In the genomic region with DNA sequence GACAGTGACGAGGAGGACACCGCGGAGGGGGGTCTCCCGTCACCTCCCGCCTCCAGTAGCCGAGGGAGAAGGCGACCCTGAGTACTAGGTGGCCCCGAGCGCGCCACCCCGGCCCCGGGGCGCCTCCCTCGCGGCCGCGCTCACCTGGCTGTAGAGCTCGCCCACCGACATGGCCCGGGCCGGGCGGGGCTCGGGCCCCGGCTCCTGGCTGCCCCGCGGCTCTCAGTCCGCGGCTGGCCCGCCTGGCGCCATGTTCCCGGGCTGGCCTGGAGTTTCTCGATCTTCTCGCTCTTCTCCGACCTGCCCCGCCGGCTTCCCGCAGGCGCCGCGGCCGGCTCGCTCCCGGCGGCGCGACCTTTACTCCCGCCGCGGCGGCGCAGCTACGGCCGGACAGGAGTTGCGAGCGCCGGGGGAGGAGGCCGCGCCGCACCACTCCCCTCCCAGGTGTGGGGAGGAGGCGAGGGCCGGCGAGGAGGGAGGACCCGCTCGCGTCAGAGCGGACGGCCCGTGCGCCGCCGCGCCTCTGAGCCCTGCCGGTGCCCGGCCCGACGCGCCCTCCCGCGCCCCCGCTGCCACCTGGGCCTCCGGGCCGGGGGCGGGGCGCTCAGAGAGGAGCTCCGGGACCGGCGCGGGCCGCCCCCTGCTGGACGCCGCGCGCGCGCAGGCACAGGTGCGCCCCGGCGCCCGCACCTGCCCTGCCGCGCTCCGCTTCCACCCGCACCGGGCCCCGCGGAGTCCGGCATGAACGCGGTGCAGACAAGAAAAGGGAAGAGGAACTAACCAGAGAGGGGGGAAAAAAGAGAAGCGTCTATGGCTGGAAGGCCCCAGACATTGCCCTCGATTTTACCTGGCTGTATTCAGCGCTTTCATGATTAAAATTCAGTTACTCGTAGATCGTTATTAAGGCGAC, we compare ENCODE assay signal across 8 cellular contexts. TPM values are rescaled to one million over a fixed set of nuclear protein-coding genes. Genes with fewer than 3 reads are reported as not detected.
DNase-seq lines count a peak whose midpoint lies in the region; ATAC-seq and TF ChIP-seq lines count a peak whose summit lies in the region.

A gene (minus strand): TSS at position 525 of the 910 bp plus-strand sequence. CDS start 354 bp downstream, at position 171.

- H3K36me3 Mint-ChIP-seq in activated T-cell treated with anti-CD3 and anti-CD28 coated beads, Interleukin-2, amount 50 U/mL, for 4 hours (ENCODE audit: insufficient read depth): no peaks in the 10 kb centered on the region
- no peaks in the 10 kb centered on the region for H3K36me3 Mint-ChIP-seq in progenitor cell of endocrine pancreas (ENCODE audit: insufficient read depth)

- H3K9me3 Mint-ChIP-seq in activated T-cell treated with anti-CD3 and anti-CD28 coated beads, Interleukin-2, amount 50 U/mL, for 4 hours: no peaks in the 10 kb centered on the region
- H3K9me3 Mint-ChIP-seq in progenitor cell of endocrine pancreas (ENCODE audit: low read depth): no peaks in the 10 kb centered on the region

- H3K4me1 Mint-ChIP-seq in activated T-cell treated with anti-CD3 and anti-CD28 coated beads, Interleukin-2, amount 50 U/mL, for 4 hours (ENCODE audit: low read depth): peaks cover 14% of the 10 kb centered on the region
- H3K4me1 Mint-ChIP-seq in progenitor cell of endocrine pancreas (ENCODE audit: low read depth): peaks cover 11% of the 10 kb centered on the region

- peak within 1 kb of the TSS; percentile 74 for H3K27ac Mint-ChIP-seq in progenitor cell of endocrine pancreas

- H3K27me3 Mint-ChIP-seq in activated T-cell treated with anti-CD3 and anti-CD28 coated beads, Interleukin-2, amount 50 U/mL, for 4 hours (ENCODE audit: low read depth): peaks cover 68% of the 10 kb centered on the region
- H3K27me3 Mint-ChIP-seq in progenitor cell of endocrine pancreas: peaks cover 57% of the 10 kb centered on the region

- peak; percentile 61 for ATAC-seq in HG02938 (IDR thresholded peaks at IDR 0.05; ENCODE audit: unreplicated experiment)
- peak; percentile 74 to 82 for ATAC-seq in activated T-cell treated with anti-CD3 and anti-CD28 coated beads, Interleukin-2, amount 50 U/mL, for 4 hours

- peak within 1 kb of the TSS; percentile 60 for H3K4me3 Mint-ChIP-seq in activated T-cell treated with anti-CD3 and anti-CD28 coated beads, Interleukin-2, amount 50 U/mL, for 4 hours
- H3K4me3 Mint-ChIP-seq in progenitor cell of endocrine pancreas (ENCODE audit: low read depth): peak within 1 kb of the TSS; percentile 86

- peak; percentile 72 for TF ChIP-seq CTCF in progenitor cell of endocrine pancreas (IDR thresholded peaks at IDR 0.05; ENCODE audit: unreplicated experiment)

- DNase-seq in NCI-H1436 (lab: John Stamatoyannopoulos, UW): peak; percentile 47
- DNase-seq in NCI-H1436 treated with DMSO at 0.1 percent for 48 hours (lab: John Stamatoyannopoulos, UW): no peak
- DNase-seq in NCI-H226: peak; percentile 56
- peak; percentile 46 for DNase-seq in activated T-cell treated with anti-CD3 and anti-CD28 coated beads, Interleukin-2, amount 50 U/mL, for 4 hours
- DNase-seq in germinal center (ENCODE audit: low spot score): peak; percentile 85
- DNase-seq in progenitor cell of endocrine pancreas (ENCODE audit: low spot score, unreplicated experiment): peak; percentile 79
- DNase-seq in SHP77 treated with DMSO at 0.1 percent for 48 hours (lab: John Stamatoyannopoulos, UW): no peak

RNA-seq across cellular contexts. Expression of the gene that starts here (rescaled TPM):
- under 1 TPM; 0.13 to 0.14 (median 0.13) TPM for total RNA-seq in activated T-cell treated with anti-CD3 and anti-CD28 coated beads, Interleukin-2, amount 50 U/mL, for 4 hours
- total RNA-seq in progenitor cell of endocrine pancreas: 39.1 and 44.1 TPM in 2 replicates

Comparison
In these comparisons a context has a peak if more than half of its experiments do, and no peak if none do; other contexts are left out.
1. RNA of the gene that starts here (total RNA-seq): 39.1 to 44.1 TPM in progenitor cell of endocrine pancreas; 0.13 to 0.14 TPM in activated T-cell treated with anti-CD3 and anti-CD28 coated beads, Interleukin-2, amount 50 U/mL, for 4 hours; every median in the first group is over 10 times any median in the second.
2. DNase-seq: peak in NCI-H1436 (single experiment), NCI-H226 (single experiment), germinal center (single experiment) and progenitor cell of endocrine pancreas (single experiment); none in NCI-H1436 treated with DMSO at 0.1 percent for 48 hours (single experiment) and SHP77 treated with DMSO at 0.1 percent for 48 hours (single experiment).
3. Peak in DNase-seq and ATAC-seq in activated T-cell treated with anti-CD3 and anti-CD28 coated beads, Interleukin-2, amount 50 U/mL, for 4 hours; RNA of the gene not detected or under 1 TPM.